Comparison of ENCODE assay signal across 13 cellular contexts in the genomic region with DNA sequence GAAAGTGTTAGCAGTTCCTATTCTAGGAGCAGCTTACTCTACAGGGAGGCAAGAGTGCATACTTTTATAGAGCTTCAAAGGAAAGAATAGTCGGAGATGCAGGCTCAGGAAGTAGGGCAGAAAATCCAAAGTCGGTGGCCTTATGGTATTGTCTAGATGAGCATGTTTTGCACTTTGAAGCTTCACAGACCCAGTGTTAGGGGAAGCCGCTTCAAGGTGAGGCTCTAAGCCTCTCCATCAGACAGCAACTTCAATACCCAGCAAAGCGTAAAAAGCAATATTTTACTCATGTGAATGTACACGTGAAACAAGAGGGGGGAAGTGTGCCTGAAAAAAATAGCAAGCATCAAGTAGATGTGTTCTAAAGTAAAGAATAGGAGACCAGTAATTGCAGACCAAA.
DNase-seq lines count a peak whose midpoint lies in the region; ATAC-seq and TF ChIP-seq lines count a peak whose summit lies in the region.
"Had no signal": no experiment of that assay in that cellular context is flagged by ENCODE, and none has a peak within 500 bp of the region (broad histone marks: within the 10 kb centered on the region; RNA-seq: fewer than 3 reads in every experiment).

No MANE protein-coding gene starts in this region.

- CTCF ChIA-PET in activated CD4-positive, alpha-beta memory T cell treated with anti-CD3 and anti-CD28 coated beads for 36 hours (lab: Charles Lee): interaction anchor here (0.6 to 19.7 kb wide), 44 partner anchors 8 to 941 kb away, joined by 3 to 551 read pairs (median 6); partner anchors contain the start of genes FAM98B and RASGRP1

- peak overlapping the region; percentile 41 to 66 for H3K4me3 Mint-ChIP-seq in activated T-cell treated with anti-CD3 and anti-CD28 coated beads, Interleukin-2, amount 50 U/mL, for 72 hours
- no peak overlapping the region for H3K4me3 Mint-ChIP-seq in activated CD4-positive, alpha-beta memory T cell treated with anti-CD3 and anti-CD28 coated beads for 36 hours
- H3K4me3 Mint-ChIP-seq: memory B cell, nephron had no signal

- H3K9me3 ChIP-seq in endocrine pancreas (ENCODE audit: control insufficient read depth, low read length) (no peaks in the 10 kb centered on the region), stomach (no peaks in the 10 kb centered on the region)
- H3K9me3 ChIP-seq: Caco-2, gastroesophageal sphincter, transverse colon had no signal

- H3K4me3 ChIP-seq in endocrine pancreas (ENCODE audit: control insufficient read depth, insufficient read depth, low read length) (peak overlapping the region; percentile 15), stomach (no peak overlapping the region)
- H3K4me3 ChIP-seq: gastroesophageal sphincter, transverse colon had no signal

- H3K27ac ChIP-seq in stomach: no peak overlapping the region
- H3K27ac ChIP-seq: gastroesophageal sphincter, transverse colon had no signal

- peak overlapping the region; percentile 83 for H3K27ac Mint-ChIP-seq in activated T-cell treated with anti-CD3 and anti-CD28 coated beads, Interleukin-2, amount 50 U/mL, for 72 hours
- H3K27ac Mint-ChIP-seq in activated CD4-positive, alpha-beta memory T cell treated with anti-CD3 and anti-CD28 coated beads for 36 hours: peak overlapping the region; percentile 92
- H3K27ac Mint-ChIP-seq: memory B cell had no signal

- TF ChIP-seq CTCF in stomach (IDR thresholded peaks at IDR 0.05): no peak

- H3K4me1 ChIP-seq in endocrine pancreas (ENCODE audit: control insufficient read depth, insufficient read depth, low read length) (no peaks in the 10 kb centered on the region), stomach (no peaks in the 10 kb centered on the region)
- H3K4me1 ChIP-seq: Caco-2, gastroesophageal sphincter, transverse colon had no signal

- POLR2A ChIA-PET in activated CD4-positive, alpha-beta memory T cell treated with anti-CD3 and anti-CD28 coated beads for 36 hours (lab: Charles Lee): interaction anchor here (0.5 to 10.9 kb wide), 9 partner anchors 7 to 237 kb away, joined by 4 to 307 read pairs (median 10); partner anchors contain the start of genes FAM98B and RASGRP1

- DNase-seq in activated T-cell treated with anti-CD3 and anti-CD28 coated beads, Interleukin-2, amount 50 U/mL, for 72 hours: no peak
- DNase-seq in activated T-cell treated with anti-CD3 and anti-CD28 coated beads, Interleukin-2, amount 50 U/mL, for 1 hour: no peak
- DNase-seq in activated CD4-positive, alpha-beta memory T cell treated with anti-CD3 and anti-CD28 coated beads for 36 hours: no peak
- DNase-seq in dedifferentiated amniotic fluid mesenchymal stem cell (ENCODE audit: extremely low spot score): no peak
- no peak for DNase-seq in NOMO-1 treated with dmso at 0.1 percent for 144 hours (lab: John Stamatoyannopoulos, UW; ENCODE audit: unreplicated experiment)
- DNase-seq in stomach: no peak

- no peak for ATAC-seq in activated T-cell treated with anti-CD3 and anti-CD28 coated beads, Interleukin-2, amount 50 U/mL, for 72 hours (replicated peaks in 1 of 2)
- ATAC-seq in GM21360 (IDR thresholded peaks at IDR 0.05; ENCODE audit: unreplicated experiment): peak; percentile 29
- ATAC-seq: gastroesophageal sphincter had no signal

- H3K27me3 Mint-ChIP-seq in activated T-cell treated with anti-CD3 and anti-CD28 coated beads, Interleukin-2, amount 50 U/mL, for 72 hours (ENCODE audit: low read depth): no peaks in the 10 kb centered on the region
- H3K27me3 Mint-ChIP-seq in activated CD4-positive, alpha-beta memory T cell treated with anti-CD3 and anti-CD28 coated beads for 36 hours: no peaks in the 10 kb centered on the region

- peaks cover 2% of the 10 kb centered on the region in 2 donors for H3K9me3 Mint-ChIP-seq in activated T-cell treated with anti-CD3 and anti-CD28 coated beads, Interleukin-2, amount 50 U/mL, for 72 hours
- H3K9me3 Mint-ChIP-seq in activated CD4-positive, alpha-beta memory T cell treated with anti-CD3 and anti-CD28 coated beads for 36 hours: no peaks in the 10 kb centered on the region
- H3K9me3 Mint-ChIP-seq: memory B cell, nephron had no signal

- no peak for TF ChIP-seq POLR2A in stomach (IDR thresholded peaks at IDR 0.05)

- WGBS in stomach, 5 donors: 79 to 95% (median 90%) methylated on average over 5 of the region's 5 CpGs

- intact Hi-C loops in activated CD4-positive, alpha-beta memory T cell treated with anti-CD3 and anti-CD28 coated beads for 36 hours (cut with micrococcal nuclease): loop anchor here (1.0 to 10.0 kb wide), 3 partner anchors 216 to 615 kb away; no protein-coding TSS in a partner anchor
- intact Hi-C loops in stomach (cut with DNase I; ENCODE audit: low total_unique reads): loop anchor here (10.0 kb wide), 1 partner anchor 245 kb away; no protein-coding TSS in a partner anchor

- H3K4me1 Mint-ChIP-seq in activated T-cell treated with anti-CD3 and anti-CD28 coated beads, Interleukin-2, amount 50 U/mL, for 72 hours (ENCODE audit: low read depth): peaks cover 88% of the 10 kb centered on the region
- H3K4me1 Mint-ChIP-seq in activated CD4-positive, alpha-beta memory T cell treated with anti-CD3 and anti-CD28 coated beads for 36 hours (ENCODE audit: low read depth): peaks cover 85% of the 10 kb centered on the region

- H3K9ac ChIP-seq in endocrine pancreas (ENCODE audit: control insufficient read depth, insufficient read depth, low read length): no peak overlapping the region

- no peaks in the 10 kb centered on the region for H3K27me3 ChIP-seq in endocrine pancreas (ENCODE audit: control insufficient read depth, insufficient read depth, low read length)
- H3K27me3 ChIP-seq in stomach: no peaks in the 10 kb centered on the region
- H3K27me3 ChIP-seq: transverse colon had no signal

- H3K36me3 ChIP-seq in endocrine pancreas (ENCODE audit: control insufficient read depth, insufficient read depth, low read length) (no peaks in the 10 kb centered on the region), stomach (no peaks in the 10 kb centered on the region)
- H3K36me3 ChIP-seq: gastroesophageal sphincter, transverse colon had no signal

- no peak for TF ChIP-seq EP300 in stomach (IDR thresholded peaks at IDR 0.05)

- H3K36me3 Mint-ChIP-seq in activated T-cell treated with anti-CD3 and anti-CD28 coated beads, Interleukin-2, amount 50 U/mL, for 72 hours (ENCODE audit: insufficient read depth in 2 of 2): peaks cover 2% of the 10 kb centered on the region in 2 donors
- H3K36me3 Mint-ChIP-seq in activated CD4-positive, alpha-beta memory T cell treated with anti-CD3 and anti-CD28 coated beads for 36 hours: no peaks in the 10 kb centered on the region
- H3K36me3 Mint-ChIP-seq: memory B cell had no signal
